In genomic region chr17:55266958-55267688, GRCh38 we compare ENCODE assay signal across 1 cellular context.
TF ChIP-seq lines count a peak whose summit lies in the region.

No MANE protein-coding gene starts in this region.

TF ChIP-seq in HepG2, 621 proteins besides CTCF, POLR2A, EP300 and RAD21 (continued from another document and continues in another):
- TF ChIP-seq FOXA3 (CRISPR knock-in tag; IDR thresholded peaks at IDR 0.05): peak; percentile 63
- TF ChIP-seq ZSCAN30 (CRISPR knock-in tag; IDR thresholded peaks at IDR 0.05): no peak
- TF ChIP-seq, protein P1, sequence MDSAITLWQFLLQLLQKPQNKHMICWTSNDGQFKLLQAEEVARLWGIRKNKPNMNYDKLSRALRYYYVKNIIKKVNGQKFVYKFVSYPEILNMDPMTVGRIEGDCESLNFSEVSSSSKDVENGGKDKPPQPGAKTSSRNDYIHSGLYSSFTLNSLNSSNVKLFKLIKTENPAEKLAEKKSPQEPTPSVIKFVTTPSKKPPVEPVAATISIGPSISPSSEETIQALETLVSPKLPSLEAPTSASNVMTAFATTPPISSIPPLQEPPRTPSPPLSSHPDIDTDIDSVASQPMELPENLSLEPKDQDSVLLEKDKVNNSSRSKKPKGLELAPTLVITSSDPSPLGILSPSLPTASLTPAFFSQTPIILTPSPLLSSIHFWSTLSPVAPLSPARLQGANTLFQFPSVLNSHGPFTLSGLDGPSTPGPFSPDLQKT (CRISPR knock-in tag; IDR thresholded peaks at IDR 0.05; ENCODE audit: borderline replicate concordance): no peak
- TF ChIP-seq ZNF33A (CRISPR knock-in tag; IDR thresholded peaks at IDR 0.05; ENCODE audit: borderline replicate concordance): 0 out of 2 replicates have a peak, but pooled peaks have one; percentile 23
- TF ChIP-seq ATF7-NPFF (CRISPR knock-in tag; IDR thresholded peaks at IDR 0.05; ENCODE audit: low read depth): no peak
- no peak for TF ChIP-seq ZNF766 (CRISPR knock-in tag; IDR thresholded peaks at IDR 0.05; ENCODE audit: borderline replicate concordance)
- TF ChIP-seq, protein P2, sequence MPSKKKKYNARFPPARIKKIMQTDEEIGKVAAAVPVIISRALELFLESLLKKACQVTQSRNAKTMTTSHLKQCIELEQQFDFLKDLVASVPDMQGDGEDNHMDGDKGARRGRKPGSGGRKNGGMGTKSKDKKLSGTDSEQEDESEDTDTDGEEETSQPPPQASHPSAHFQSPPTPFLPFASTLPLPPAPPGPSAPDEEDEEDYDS (CRISPR knock-in tag; IDR thresholded peaks at IDR 0.05): peak; percentile 83; the same call in 1 of the 2 replicates
- TF ChIP-seq SSRP1 (CRISPR knock-in tag; IDR thresholded peaks at IDR 0.05): peak; percentile 13; the same call in 1 of the 2 replicates
- TF ChIP-seq ZNF224 (CRISPR knock-in tag; IDR thresholded peaks at IDR 0.05): no peak
- TF ChIP-seq ZNF263 (CRISPR knock-in tag; IDR thresholded peaks at IDR 0.05): no peak
- no peak for TF ChIP-seq RCOR2 (CRISPR knock-in tag; IDR thresholded peaks at IDR 0.05)
- 0 out of 2 replicates have a peak, but pooled peaks have one; percentile 36 for TF ChIP-seq DNMT3B (CRISPR knock-in tag; conservative IDR thresholded peaks at IDR 0.05)
- no peak for TF ChIP-seq IRF2 (CRISPR knock-in tag; IDR thresholded peaks at IDR 0.05)
- TF ChIP-seq ZNF557 (CRISPR knock-in tag; IDR thresholded peaks at IDR 0.05): no peak
- TF ChIP-seq GZF1 (CRISPR knock-in tag; IDR thresholded peaks at IDR 0.05): 0 out of 2 replicates have a peak, but pooled peaks have one; percentile 21
- TF ChIP-seq ZNF44 (CRISPR knock-in tag; IDR thresholded peaks at IDR 0.05): no peak
- TF ChIP-seq ZNF556 (CRISPR knock-in tag; IDR thresholded peaks at IDR 0.05; ENCODE audit: borderline replicate concordance): 0 out of 2 replicates have a peak, but pooled peaks have one; percentile 13
- TF ChIP-seq RFXAP (CRISPR knock-in tag; IDR thresholded peaks at IDR 0.05; ENCODE audit: borderline replicate concordance): no peak
- no peak for TF ChIP-seq SP1 (IDR thresholded peaks at IDR 0.05)
- TF ChIP-seq SP1 (CRISPR knock-in tag; IDR thresholded peaks at IDR 0.05): no peak
- TF ChIP-seq ZNF674 (CRISPR knock-in tag; IDR thresholded peaks at IDR 0.05; ENCODE audit: low read depth): no peak
- TF ChIP-seq CERS6 (CRISPR knock-in tag; IDR thresholded peaks at IDR 0.05): no peak
- TF ChIP-seq HHEX (CRISPR knock-in tag; IDR thresholded peaks at IDR 0.05): no peak
- no peak for TF ChIP-seq MED13 (CRISPR knock-in tag; IDR thresholded peaks at IDR 0.05)
- peak in 1 of 2 experiments; percentile 43; a peak in 1 of 4 replicates for TF ChIP-seq REST (IDR thresholded peaks at IDR 0.05; ENCODE audit: borderline replicate concordance in 1 of 2, low read depth in 1 of 2, low read length in 2 of 2)
- no peak for TF ChIP-seq NFYB (CRISPR knock-in tag; IDR thresholded peaks at IDR 0.05)
- TF ChIP-seq ZNF292 (CRISPR knock-in tag; IDR thresholded peaks at IDR 0.05; ENCODE audit: borderline replicate concordance, low read depth): no peak
- TF ChIP-seq, protein P3, sequence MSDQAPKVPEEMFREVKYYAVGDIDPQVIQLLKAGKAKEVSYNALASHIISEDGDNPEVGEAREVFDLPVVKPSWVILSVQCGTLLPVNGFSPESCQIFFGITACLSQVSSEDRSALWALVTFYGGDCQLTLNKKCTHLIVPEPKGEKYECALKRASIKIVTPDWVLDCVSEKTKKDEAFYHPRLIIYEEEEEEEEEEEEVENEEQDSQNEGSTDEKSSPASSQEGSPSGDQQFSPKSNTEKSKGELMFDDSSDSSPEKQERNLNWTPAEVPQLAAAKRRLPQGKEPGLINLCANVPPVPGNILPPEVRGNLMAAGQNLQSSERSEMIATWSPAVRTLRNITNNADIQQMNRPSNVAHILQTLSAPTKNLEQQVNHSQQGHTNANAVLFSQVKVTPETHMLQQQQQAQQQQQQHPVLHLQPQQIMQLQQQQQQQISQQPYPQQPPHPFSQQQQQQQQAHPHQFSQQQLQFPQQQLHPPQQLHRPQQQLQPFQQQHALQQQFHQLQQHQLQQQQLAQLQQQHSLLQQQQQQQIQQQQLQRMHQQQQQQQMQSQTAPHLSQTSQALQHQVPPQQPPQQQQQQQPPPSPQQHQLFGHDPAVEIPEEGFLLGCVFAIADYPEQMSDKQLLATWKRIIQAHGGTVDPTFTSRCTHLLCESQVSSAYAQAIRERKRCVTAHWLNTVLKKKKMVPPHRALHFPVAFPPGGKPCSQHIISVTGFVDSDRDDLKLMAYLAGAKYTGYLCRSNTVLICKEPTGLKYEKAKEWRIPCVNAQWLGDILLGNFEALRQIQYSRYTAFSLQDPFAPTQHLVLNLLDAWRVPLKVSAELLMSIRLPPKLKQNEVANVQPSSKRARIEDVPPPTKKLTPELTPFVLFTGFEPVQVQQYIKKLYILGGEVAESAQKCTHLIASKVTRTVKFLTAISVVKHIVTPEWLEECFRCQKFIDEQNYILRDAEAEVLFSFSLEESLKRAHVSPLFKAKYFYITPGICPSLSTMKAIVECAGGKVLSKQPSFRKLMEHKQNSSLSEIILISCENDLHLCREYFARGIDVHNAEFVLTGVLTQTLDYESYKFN (CRISPR knock-in tag; conservative IDR thresholded peaks at IDR 0.05): 0 out of 2 replicates have a peak, but pooled peaks have one; percentile 3
- no peak for TF ChIP-seq ZNF781 (CRISPR knock-in tag; IDR thresholded peaks at IDR 0.05; ENCODE audit: borderline replicate concordance, not compliant biosample characterization)
- no peak for TF ChIP-seq PHB2 (IDR thresholded peaks at IDR 0.05; ENCODE audit: partially characterized antibody)
- no peak for TF ChIP-seq MYNN (CRISPR knock-in tag; IDR thresholded peaks at IDR 0.05; ENCODE audit: low read depth)
- TF ChIP-seq HNF1B (CRISPR knock-in tag; IDR thresholded peaks at IDR 0.05): no peak
- no peak for TF ChIP-seq ZNF639 (CRISPR knock-in tag; conservative IDR thresholded peaks at IDR 0.05)
- TF ChIP-seq PRPF4 (IDR thresholded peaks at IDR 0.05; ENCODE audit: low read depth, low read length, poor library complexity, severe bottlenecking): no peak
- TF ChIP-seq MEF2D (CRISPR knock-in tag; IDR thresholded peaks at IDR 0.05): no peak; the same call in 1 of the 2 replicates
- TF ChIP-seq ZNF883 (CRISPR knock-in tag; IDR thresholded peaks at IDR 0.05; ENCODE audit: not compliant biosample characterization): no peak
- TF ChIP-seq ZNF253 (CRISPR knock-in tag; IDR thresholded peaks at IDR 0.05; ENCODE audit: borderline replicate concordance): no peak
- no peak for TF ChIP-seq HNRNPH1 (optimal IDR thresholded peaks at IDR 0.05; ENCODE audit: low read depth, low read length)
- no peak for TF ChIP-seq PTBP1 (IDR thresholded peaks at IDR 0.05; ENCODE audit: low read depth, low read length, poor library complexity, severe bottlenecking)
- no peak for TF ChIP-seq FIP1L1 (IDR thresholded peaks at IDR 0.05; ENCODE audit: borderline replicate concordance, insufficient read depth, low read depth, low read length)
- TF ChIP-seq ZKSCAN8 (CRISPR knock-in tag; IDR thresholded peaks at IDR 0.05; ENCODE audit: borderline replicate concordance): no peak
- TF ChIP-seq, protein P4, sequence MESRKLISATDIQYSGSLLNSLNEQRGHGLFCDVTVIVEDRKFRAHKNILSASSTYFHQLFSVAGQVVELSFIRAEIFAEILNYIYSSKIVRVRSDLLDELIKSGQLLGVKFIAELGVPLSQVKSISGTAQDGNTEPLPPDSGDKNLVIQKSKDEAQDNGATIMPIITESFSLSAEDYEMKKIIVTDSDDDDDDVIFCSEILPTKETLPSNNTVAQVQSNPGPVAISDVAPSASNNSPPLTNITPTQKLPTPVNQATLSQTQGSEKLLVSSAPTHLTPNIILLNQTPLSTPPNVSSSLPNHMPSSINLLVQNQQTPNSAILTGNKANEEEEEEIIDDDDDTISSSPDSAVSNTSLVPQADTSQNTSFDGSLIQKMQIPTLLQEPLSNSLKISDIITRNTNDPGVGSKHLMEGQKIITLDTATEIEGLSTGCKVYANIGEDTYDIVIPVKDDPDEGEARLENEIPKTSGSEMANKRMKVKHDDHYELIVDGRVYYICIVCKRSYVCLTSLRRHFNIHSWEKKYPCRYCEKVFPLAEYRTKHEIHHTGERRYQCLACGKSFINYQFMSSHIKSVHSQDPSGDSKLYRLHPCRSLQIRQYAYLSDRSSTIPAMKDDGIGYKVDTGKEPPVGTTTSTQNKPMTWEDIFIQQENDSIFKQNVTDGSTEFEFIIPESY (CRISPR knock-in tag; IDR thresholded peaks at IDR 0.05): no peak
- TF ChIP-seq DBP (CRISPR knock-in tag; IDR thresholded peaks at IDR 0.05; ENCODE audit: not compliant biosample characterization): no peak
- no peak for TF ChIP-seq REXO4 (CRISPR knock-in tag; IDR thresholded peaks at IDR 0.05; ENCODE audit: borderline replicate concordance)
- no peak for TF ChIP-seq ZNF138 (CRISPR knock-in tag; IDR thresholded peaks at IDR 0.05; ENCODE audit: low read depth)
- TF ChIP-seq ZNF773 (CRISPR knock-in tag; IDR thresholded peaks at IDR 0.05; ENCODE audit: borderline replicate concordance): no peak
- TF ChIP-seq TOPORS (CRISPR knock-in tag; IDR thresholded peaks at IDR 0.05): 0 out of 2 replicates have a peak, but pooled peaks have one; percentile 22
- no peak for TF ChIP-seq SKI (IDR thresholded peaks at IDR 0.05; ENCODE audit: partially characterized antibody)
- no peak for TF ChIP-seq ZNF350 (CRISPR knock-in tag; IDR thresholded peaks at IDR 0.05; ENCODE audit: borderline replicate concordance, low read depth)
- TF ChIP-seq ZFP37 (CRISPR knock-in tag; IDR thresholded peaks at IDR 0.05; ENCODE audit: borderline replicate concordance): no peak
- no peak for TF ChIP-seq ZFAT (CRISPR knock-in tag; conservative IDR thresholded peaks at IDR 0.05)
- no peak for TF ChIP-seq ZNF792 (CRISPR knock-in tag; IDR thresholded peaks at IDR 0.05)
- TF ChIP-seq ZNF317 (CRISPR knock-in tag; IDR thresholded peaks at IDR 0.05): 0 out of 2 replicates have a peak, but pooled peaks have one; percentile 21
- no peak for TF ChIP-seq HNRNPLL (IDR thresholded peaks at IDR 0.05; ENCODE audit: low read depth, low read length, poor library complexity, severe bottlenecking)
